In genomic region chr3:190701096-190701532, GRCh38 we compare ENCODE assay signal across 8 cellular contexts.
DNase-seq lines count a peak whose midpoint lies in the region; ATAC-seq and TF ChIP-seq lines count a peak whose summit lies in the region.

No MANE protein-coding gene starts in this region.

- ATAC-seq in GM18508 (IDR thresholded peaks at IDR 0.05; ENCODE audit: insufficient read depth, unreplicated experiment) (peak; percentile 51), upper lobe of left lung (ENCODE audit: low FRiP score in 2 of 2) (peak; percentile 32 to 43), GM21528 (IDR thresholded peaks at IDR 0.05; ENCODE audit: low FRiP score, unreplicated experiment) (no peak)

- no peaks in the 10 kb centered on the region for H3K9me3 Mint-ChIP-seq in activated naive CD8-positive, alpha-beta T cell treated with anti-CD3 and anti-CD28 coated beads for 36 hours
- peaks cover 0 to 4% (median under 1%) of the 10 kb centered on the region in 6 donors for H3K9me3 Mint-ChIP-seq in immature natural killer cell

- H3K9me3 ChIP-seq in upper lobe of left lung, result no peaks in the 10 kb centered on the region

- 17 to 21% methylated on average over 4 of the region's 4 CpGs for WGBS in upper lobe of left lung, 2 donors

- H3K4me3 Mint-ChIP-seq in activated naive CD8-positive, alpha-beta T cell treated with anti-CD3 and anti-CD28 coated beads for 36 hours, result no peak overlapping the region
- no peak overlapping the region for H3K4me3 Mint-ChIP-seq in immature natural killer cell

- TF ChIP-seq CTCF in NB4 (IDR thresholded peaks at IDR 0.05; ENCODE audit: low read depth, low read length), result peak; percentile 56
- peak in 4 of 6 experiments; percentile 50 to 65 (median 56) for TF ChIP-seq CTCF in upper lobe of left lung (IDR thresholded peaks at IDR 0.05)

- peaks cover 0 to 8% (median 5%) of the 10 kb centered on the region in 4 donors for H3K4me1 ChIP-seq in upper lobe of left lung

- H3K27ac ChIP-seq in upper lobe of left lung, result no peak overlapping the region

- H3K4me1 Mint-ChIP-seq in activated naive CD8-positive, alpha-beta T cell treated with anti-CD3 and anti-CD28 coated beads for 36 hours, result no peaks in the 10 kb centered on the region
- no peaks in the 10 kb centered on the region for H3K4me1 Mint-ChIP-seq in immature natural killer cell

- no peaks in the 10 kb centered on the region for H3K27me3 ChIP-seq in upper lobe of left lung

- TF ChIP-seq EP300 in upper lobe of left lung (IDR thresholded peaks at IDR 0.05), result no peak

- H3K4me3 ChIP-seq in NB4 (ENCODE audit: low read depth, low read length) (no peak overlapping the region), upper lobe of left lung (no peak overlapping the region)

- H3K27me3 Mint-ChIP-seq in activated naive CD8-positive, alpha-beta T cell treated with anti-CD3 and anti-CD28 coated beads for 36 hours, result peaks cover 22% of the 10 kb centered on the region
- no peaks in the 10 kb centered on the region for H3K27me3 Mint-ChIP-seq in immature natural killer cell (ENCODE audit: low read depth in 3 of 3)

- no peak for TF ChIP-seq POLR2A in NB4 (IDR thresholded peaks at IDR 0.05; ENCODE audit: extremely low read depth, insufficient read length)
- no peak for TF ChIP-seq POLR2A in upper lobe of left lung (IDR thresholded peaks at IDR 0.05)

- H3K36me3 Mint-ChIP-seq in activated naive CD8-positive, alpha-beta T cell treated with anti-CD3 and anti-CD28 coated beads for 36 hours, result no peaks in the 10 kb centered on the region
- no peaks in the 10 kb centered on the region for H3K36me3 Mint-ChIP-seq in immature natural killer cell

- H3K36me3 ChIP-seq in upper lobe of left lung, result no peaks in the 10 kb centered on the region

- DNase-seq in AG08395 (ENCODE audit: low spot score) (peak; percentile 31), NB4 (ENCODE audit: low read depth) (peak; percentile 71), iPS-NIHi11 (ENCODE audit: low spot score) (peak; percentile 41), upper lobe of left lung (peak in 1 of 2 donors; percentile 56), immature natural killer cell (no peak)
- DNase-seq in activated naive CD8-positive, alpha-beta T cell treated with anti-CD3 and anti-CD28 coated beads for 36 hours, result peak; percentile 6

- no peak overlapping the region for H3K27ac Mint-ChIP-seq in activated naive CD8-positive, alpha-beta T cell treated with anti-CD3 and anti-CD28 coated beads for 36 hours
- H3K27ac Mint-ChIP-seq in immature natural killer cell, result no peak overlapping the region

Comparison
In these comparisons a context has a peak if more than half of its experiments do, and no peak if none do; other contexts are left out.
1. DNase-seq: peak in AG08395 (single experiment), NB4 (single experiment), activated naive CD8-positive, alpha-beta T cell treated with anti-CD3 and anti-CD28 coated beads for 36 hours (single experiment) and iPS-NIHi11 (single experiment); none in immature natural killer cell (0 of 3).